ENCODE assay signal across 8 cellular contexts in genomic region chr10:59808896-59809643, GRCh38. TPM values are rescaled to one million over a fixed set of nuclear protein-coding genes. Genes with fewer than 3 reads are reported as not detected.
DNase-seq lines count a peak whose midpoint lies in the region; ATAC-seq and TF ChIP-seq lines count a peak whose summit lies in the region.

No MANE protein-coding gene starts in this region.

- peaks cover 97% of the 10 kb centered on the region for H3K36me3 Mint-ChIP-seq in CD4-positive, alpha-beta T cell (ENCODE audit: low read depth)

- H3K27ac Mint-ChIP-seq in CD4-positive, alpha-beta T cell: no peak overlapping the region

- H3K9me2 ChIP-seq in neural cell (ENCODE audit: insufficient read depth, low read length): no peaks in the 10 kb centered on the region

- intact Hi-C loops in CD4-positive, alpha-beta T cell (cut with DNase I, micrococcal nuclease): no loop called here
- intact Hi-C loops in esophagus squamous epithelium (cut with DNase I): loop anchor here (5.0 kb wide), 1 partner anchor 182 kb away; no protein-coding TSS in a partner anchor

- CTCF ChIA-PET in CD4-positive, alpha-beta T cell (lab: Charles Lee): interaction anchor here (1.1 kb wide), 1 partner anchor 9 kb away, joined by 3 read pairs; no protein-coding TSS in a partner anchor

- H3F3A ChIP-seq in neural cell (ENCODE audit: insufficient read depth, low read length, poor library complexity, severe bottlenecking): no peaks in the 10 kb centered on the region

- H3K27me3 Mint-ChIP-seq in CD4-positive, alpha-beta T cell: no peaks in the 10 kb centered on the region

- no peak overlapping the region for H3K9ac ChIP-seq in neural cell (ENCODE audit: low read length)

- no peaks in the 10 kb centered on the region for H3K9me3 Mint-ChIP-seq in CD4-positive, alpha-beta T cell

- peak; percentile 52 for ATAC-seq in CD4-positive, alpha-beta T cell (ENCODE audit: poor library complexity)
- peak; percentile 97 for ATAC-seq in HG03342 (IDR thresholded peaks at IDR 0.05; ENCODE audit: unreplicated experiment)

- POLR2A ChIA-PET in CD4-positive, alpha-beta T cell (lab: Charles Lee): no interaction called here

- H3K4me1 ChIP-seq in esophagus squamous epithelium: peaks cover 0 to 15% (median 0%) of the 10 kb centered on the region in 3 donors

- peaks cover 14 to 98% (median 15%) of the 10 kb centered on the region in 3 donors for H3K36me3 ChIP-seq in esophagus squamous epithelium
- H3K36me3 ChIP-seq in neural cell (ENCODE audit: insufficient read depth, low read length): peaks cover 18% of the 10 kb centered on the region

- H3K4me3 ChIP-seq in esophagus squamous epithelium (no peak overlapping the region), neural cell (ENCODE audit: low read length) (no peak overlapping the region)

- no peak for TF ChIP-seq POLR2A in esophagus squamous epithelium (IDR thresholded peaks at IDR 0.05)

- TF ChIP-seq CTCF in CD4-positive, alpha-beta T cell (IDR thresholded peaks at IDR 0.05): peak; percentile 46
- TF ChIP-seq CTCF in esophagus squamous epithelium (IDR thresholded peaks at IDR 0.05) (peak; percentile 43 to 80 (median 58)), neural cell (IDR thresholded peaks at IDR 0.05; ENCODE audit: poor library complexity, severe bottlenecking) (peak; percentile 60)

- peak; percentile 61 for TF ChIP-seq RAD21 in neural cell (conservative IDR thresholded peaks at IDR 0.05)

- no peak overlapping the region for H3K4me2 ChIP-seq in neural cell (ENCODE audit: low read length)

- H4K20me1 ChIP-seq in neural cell (ENCODE audit: insufficient read depth): no peaks in the 10 kb centered on the region

- H3K4me3 Mint-ChIP-seq in CD4-positive, alpha-beta T cell: no peak overlapping the region

- peak; percentile 19 to 55 (median 38) for DNase-seq in CD4-positive, alpha-beta T cell
- peak; percentile 30 for DNase-seq in GM19238 (ENCODE audit: insufficient read length, low spot score)
- DNase-seq in NCI-H510A treated with DMSO at 0.1 percent for 48 hours (lab: John Stamatoyannopoulos, UW): peak; percentile 10
- DNase-seq in activated CD8-positive, alpha-beta memory T cell treated with anti-CD3 and anti-CD28 coated beads for 48 hours (ENCODE audit: low read depth in 2 of 3, low spot score in 2 of 3): peak; percentile 20 to 31 (median 23)
- no peak for DNase-seq in esophagus squamous epithelium (lab: John Stamatoyannopoulos, UW)
- peak; percentile 81 for DNase-seq in superior temporal gyrus (ENCODE audit: extremely low spot score)

- H3K27ac ChIP-seq in CD4-positive, alpha-beta T cell (ENCODE audit: low read depth, low read length): no peak overlapping the region
- peak overlapping the region in 3 of 4 donors; percentile 12 to 42 (median 28) for H3K27ac ChIP-seq in esophagus squamous epithelium
- no peak overlapping the region for H3K27ac ChIP-seq in neural cell (ENCODE audit: low read length)

- 61 to 62% methylated on average over 5 of the region's 5 CpGs for WGBS in esophagus squamous epithelium, 2 donors

- no peaks in the 10 kb centered on the region for H3K4me1 Mint-ChIP-seq in CD4-positive, alpha-beta T cell (ENCODE audit: low read depth)

- no peaks in the 10 kb centered on the region for H3K27me3 ChIP-seq in CD4-positive, alpha-beta T cell (ENCODE audit: control insufficient read depth, insufficient read depth, low read length)
- H3K27me3 ChIP-seq in esophagus squamous epithelium: no peaks in the 10 kb centered on the region
- no peaks in the 10 kb centered on the region for H3K27me3 ChIP-seq in neural cell (ENCODE audit: insufficient read depth, low read depth, low read length)

- no peaks in the 10 kb centered on the region for H3K79me2 ChIP-seq in neural cell (replicated peaks; ENCODE audit: insufficient read depth, low read length)

- H2AFZ ChIP-seq in neural cell (ENCODE audit: low read depth, low read length): no peak overlapping the region

- H3K9me3 ChIP-seq in CD4-positive, alpha-beta T cell (ENCODE audit: control insufficient read depth, low read length): no peaks in the 10 kb centered on the region
- H3K9me3 ChIP-seq in esophagus squamous epithelium: no peaks in the 10 kb centered on the region
- H3K9me3 ChIP-seq in neural cell (ENCODE audit: low read length): no peaks in the 10 kb centered on the region

- no peak for TF ChIP-seq EP300 in neural cell (conservative IDR thresholded peaks at IDR 0.05; ENCODE audit: poor library complexity, severe bottlenecking)

TF ChIP-seq in neural cell, 6 proteins besides CTCF, POLR2A, EP300 and RAD21:
- TF ChIP-seq SMC3 (conservative IDR thresholded peaks at IDR 0.05; ENCODE audit: poor library complexity): peak; percentile 67
- no peak for TF ChIP-seq EZH2 (IDR thresholded peaks at IDR 0.05; ENCODE audit: borderline replicate concordance, insufficient read depth, low read length, poor library complexity, severe bottlenecking)

RNA-seq across cellular contexts. Expression of gene MRLN, which starts 55.8 kb away (rescaled TPM):
- under 1 TPM in 1 of 2 experiments, not detected in 1; 0.56 TPM for total RNA-seq in CD4-positive, alpha-beta T cell
- not detected for total RNA-seq in esophagus squamous epithelium
- not detected in 2 replicates for polyA plus RNA-seq in neural cell
- polyA minus RNA-seq in neural cell: not detected in 2 replicates

Comparison
In these comparisons a context has a peak if more than half of its experiments do, and no peak if none do; other contexts are left out.
1. H3K27ac ChIP-seq: peak in esophagus squamous epithelium (3 of 4); none in CD4-positive, alpha-beta T cell (single experiment) and neural cell (single experiment).
2. Peak in every context shown above with its lines, with median percentiles within 50 percentile points of each other: CTCF ChIP-seq.